In the genomic region with DNA sequence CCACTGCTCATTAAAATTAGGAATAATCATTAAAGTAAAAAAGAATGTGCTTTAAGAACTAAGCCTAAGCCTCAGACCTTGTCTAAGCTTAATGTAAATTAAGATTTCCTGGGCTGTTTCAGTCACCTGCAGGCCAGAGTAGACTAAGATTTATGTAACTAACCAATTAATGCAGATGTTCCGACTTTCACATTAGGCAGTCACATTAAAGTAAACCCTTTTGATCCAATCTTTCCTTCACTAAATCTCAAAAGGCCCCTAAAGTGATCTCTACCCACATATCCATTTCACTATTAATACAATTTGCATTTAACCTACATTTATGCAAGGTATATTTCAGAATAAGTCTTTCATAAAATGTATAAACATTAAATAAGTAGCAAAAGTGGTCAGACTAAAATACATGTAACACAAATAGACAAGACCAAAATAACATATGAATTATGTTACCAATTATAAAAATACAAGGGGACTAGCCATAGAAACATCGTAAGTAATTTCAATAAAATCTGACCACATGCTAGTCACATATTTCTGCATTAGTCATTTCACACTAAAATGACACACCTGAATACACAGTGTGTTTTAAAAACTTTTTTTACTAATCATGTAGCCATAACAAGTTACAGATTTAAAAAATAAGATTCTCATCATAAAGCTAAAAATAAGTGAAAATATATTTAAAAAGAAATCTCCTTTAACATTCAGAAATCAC, we compare ENCODE assay signal across 8 cellular contexts. TPM values are rescaled to one million over a fixed set of nuclear protein-coding genes. Genes with fewer than 3 reads are reported as not detected.
A peak's percentile ranks its signal among the peaks of the same experiment; 100 is the strongest.
DNase-seq lines count a peak whose midpoint lies in the region; ATAC-seq and TF ChIP-seq lines count a peak whose summit lies in the region.

No MANE protein-coding gene starts in this region.

- ATAC-seq in HG03469 (IDR thresholded peaks at IDR 0.05; ENCODE audit: unreplicated experiment) (peak; percentile 28), mucosa of descending colon (no peak)
- ATAC-seq in effector memory CD8-positive, alpha-beta T cell (replicated peaks), result peak; percentile 39

- H3K36me3 ChIP-seq in mucosa of descending colon (ENCODE audit: low read depth), result no peaks in the 10 kb centered on the region

- intact Hi-C loops in mucosa of descending colon (cut with DNase I, micrococcal nuclease), result no loop called here

- H3K4me1 Mint-ChIP-seq in activated T-cell treated with anti-CD3 and anti-CD28 coated beads, Interleukin-2, amount 50 U/mL, for 24 hours (ENCODE audit: low read depth), result peaks cover 78% of the 10 kb centered on the region
- peaks cover 33 to 58% of the 10 kb centered on the region in 2 donors for H3K4me1 Mint-ChIP-seq in effector memory CD8-positive, alpha-beta T cell (ENCODE audit: low read depth in 2 of 2)

- no peak for TF ChIP-seq CTCF in mucosa of descending colon (IDR thresholded peaks at IDR 0.05)

- H3K27ac ChIP-seq in substantia nigra (ENCODE audit: low read depth, low read length, poor library complexity, severe bottlenecking), result peak overlapping the region; percentile 2

- no peak for DNase-seq in activated T-cell treated with anti-CD3 and anti-CD28 coated beads, Interleukin-2, amount 50 U/mL, for 24 hours
- DNase-seq in activated T-cell treated with anti-CD3 and anti-CD28 coated beads, Interleukin-2, amount 50 U/mL, for 48 hours, result no peak
- DNase-seq in effector memory CD8-positive, alpha-beta T cell, result no peak
- DNase-seq in substantia nigra (lab: John Stamatoyannopoulos, UW), result no peak
- no peak for DNase-seq in NK-92 (lab: John Stamatoyannopoulos, UW; ENCODE audit: unreplicated experiment)
- DNase-seq in activated gamma-delta T cell (lab: John Stamatoyannopoulos, UW), result no peak
- DNase-seq in mucosa of descending colon, result no peak

- H3K9me3 ChIP-seq in mucosa of descending colon, result no peaks in the 10 kb centered on the region

- peaks cover 54% of the 10 kb centered on the region for H3K36me3 Mint-ChIP-seq in activated T-cell treated with anti-CD3 and anti-CD28 coated beads, Interleukin-2, amount 50 U/mL, for 24 hours (ENCODE audit: low read depth)
- H3K36me3 Mint-ChIP-seq in effector memory CD8-positive, alpha-beta T cell (ENCODE audit: insufficient read depth), result peaks cover 18% of the 10 kb centered on the region

- no peak overlapping the region for H3K4me3 ChIP-seq in mucosa of descending colon

- H3K9me3 Mint-ChIP-seq in activated T-cell treated with anti-CD3 and anti-CD28 coated beads, Interleukin-2, amount 50 U/mL, for 24 hours, result no peaks in the 10 kb centered on the region
- H3K9me3 Mint-ChIP-seq in effector memory CD8-positive, alpha-beta T cell, result no peaks in the 10 kb centered on the region

- peak overlapping the region; percentile 84 for H3K4me3 Mint-ChIP-seq in activated T-cell treated with anti-CD3 and anti-CD28 coated beads, Interleukin-2, amount 50 U/mL, for 24 hours
- H3K4me3 Mint-ChIP-seq in effector memory CD8-positive, alpha-beta T cell, result peak overlapping the region; percentile 48 to 85

- peaks cover 9% of the 10 kb centered on the region for H3K4me1 ChIP-seq in mucosa of descending colon (ENCODE audit: low read depth)

- H3K27me3 Mint-ChIP-seq in activated T-cell treated with anti-CD3 and anti-CD28 coated beads, Interleukin-2, amount 50 U/mL, for 24 hours, result no peaks in the 10 kb centered on the region
- no peaks in the 10 kb centered on the region for H3K27me3 Mint-ChIP-seq in effector memory CD8-positive, alpha-beta T cell

- peak overlapping the region; percentile 55 for H3K27ac Mint-ChIP-seq in activated T-cell treated with anti-CD3 and anti-CD28 coated beads, Interleukin-2, amount 50 U/mL, for 24 hours
- peak overlapping the region in 1 of 2 donors; percentile 77 for H3K27ac Mint-ChIP-seq in effector memory CD8-positive, alpha-beta T cell

RNA-seq across cellular contexts. Expression of a gene that starts 7.7 kb away (rescaled TPM):
- 10 to 100 TPM; 25.6 to 59.0 (median 27.7) TPM for total RNA-seq in mucosa of descending colon
